ENCODE assay signal across 8 cellular contexts in genomic region chr16:89256651-89257254, GRCh38. TPM values are rescaled to one million over a fixed set of nuclear protein-coding genes. Genes with fewer than 3 reads are reported as not detected.
DNase-seq lines count a peak whose midpoint lies in the region; ATAC-seq and TF ChIP-seq lines count a peak whose summit lies in the region.

No MANE protein-coding gene starts in this region.

- peak overlapping the region; percentile 19 for H3K4me3 ChIP-seq in fibroblast of pulmonary artery (replicated peaks; ENCODE audit: low read depth, low read length)
- peak overlapping the region; percentile 43 to 61 for H3K4me3 ChIP-seq in stomach smooth muscle (ENCODE audit: low read length in 2 of 2)

- ATAC-seq in omental fat pad (ENCODE audit: low FRiP score) (peak; percentile 78), GM19455 (IDR thresholded peaks at IDR 0.05; ENCODE audit: unreplicated experiment) (no peak)

- no peaks in the 10 kb centered on the region for H3K36me3 ChIP-seq in stomach smooth muscle (ENCODE audit: control insufficient read depth in 2 of 2, insufficient read depth in 2 of 2, low read length in 2 of 2)

- H3K4me3 Mint-ChIP-seq in activated T-helper 1 cell treated with anti-CD3 and anti-CD28 coated beads, Interleukin-12 subunit alpha, Interleukin-12 subunit beta, Interleukin-2, Interleukin-4 antibody, amounts not matched to agents 30 ng/mL and 10 ng/mL and 1 ng/mL, durations not matched to agents 14 hours and 24 hours and 36 hours: peak overlapping the region; percentile 30
- H3K4me3 Mint-ChIP-seq in type B pancreatic cell: no peak overlapping the region

- no peak overlapping the region for H3K27ac ChIP-seq in stomach smooth muscle (ENCODE audit: low read length)

- TF ChIP-seq CTCF in fibroblast of pulmonary artery (IDR thresholded peaks at IDR 0.05; ENCODE audit: low read length, missing control alignments) (no peak), omental fat pad (IDR thresholded peaks at IDR 0.05) (no peak), type B pancreatic cell (conservative IDR thresholded peaks at IDR 0.05) (no peak)

- peak; percentile 82 for DNase-seq in COLO668 (lab: John Stamatoyannopoulos, UW; ENCODE audit: unreplicated experiment)
- peak; percentile 44 for DNase-seq in NCI-H2196 treated with DMSO at 0.1 percent for 48 hours (lab: John Stamatoyannopoulos, UW; ENCODE audit: unreplicated experiment)
- peak; percentile 62 for DNase-seq in activated T-helper 1 cell treated with anti-CD3 and anti-CD28 coated beads, Interleukin-12 subunit alpha, Interleukin-12 subunit beta, Interleukin-2, Interleukin-4 antibody, amounts not matched to agents 30 ng/mL and 10 ng/mL and 1 ng/mL, durations not matched to agents 14 hours and 24 hours and 36 hours (ENCODE audit: low spot score)
- peak; percentile 29 for DNase-seq in fibroblast of pulmonary artery (ENCODE audit: low read depth)
- no peak for DNase-seq in omental fat pad (ENCODE audit: low spot score)
- DNase-seq in type B pancreatic cell (ENCODE audit: extremely low spot score, unreplicated experiment): no peak

- H3K9me3 ChIP-seq in stomach smooth muscle (ENCODE audit: control insufficient read depth in 2 of 2, low read length in 2 of 2): no peaks in the 10 kb centered on the region

- no peaks in the 10 kb centered on the region for H3K9me3 Mint-ChIP-seq in activated T-helper 1 cell treated with anti-CD3 and anti-CD28 coated beads, Interleukin-12 subunit alpha, Interleukin-12 subunit beta, Interleukin-2, Interleukin-4 antibody, amounts not matched to agents 30 ng/mL and 10 ng/mL and 1 ng/mL, durations not matched to agents 14 hours and 24 hours and 36 hours
- no peaks in the 10 kb centered on the region for H3K9me3 Mint-ChIP-seq in type B pancreatic cell

- peak overlapping the region in 1 of 2 donors; percentile 22 for H3K9ac ChIP-seq in stomach smooth muscle (ENCODE audit: low read length in 2 of 2)

- peaks cover 17 to 23% of the 10 kb centered on the region in 2 donors for H3K27me3 ChIP-seq in stomach smooth muscle (ENCODE audit: control insufficient read depth in 1 of 2, insufficient read depth in 2 of 2, low read length in 2 of 2)

- H3K27ac Mint-ChIP-seq in activated T-helper 1 cell treated with anti-CD3 and anti-CD28 coated beads, Interleukin-12 subunit alpha, Interleukin-12 subunit beta, Interleukin-2, Interleukin-4 antibody, amounts not matched to agents 30 ng/mL and 10 ng/mL and 1 ng/mL, durations not matched to agents 14 hours and 24 hours and 36 hours: no peak overlapping the region
- H3K27ac Mint-ChIP-seq in type B pancreatic cell: no peak overlapping the region

- H3K4me1 ChIP-seq in stomach smooth muscle (ENCODE audit: control insufficient read depth, insufficient read depth, low read length): peaks cover 13% of the 10 kb centered on the region

- peaks cover 24% of the 10 kb centered on the region for H3K27me3 Mint-ChIP-seq in activated T-helper 1 cell treated with anti-CD3 and anti-CD28 coated beads, Interleukin-12 subunit alpha, Interleukin-12 subunit beta, Interleukin-2, Interleukin-4 antibody, amounts not matched to agents 30 ng/mL and 10 ng/mL and 1 ng/mL, durations not matched to agents 14 hours and 24 hours and 36 hours (ENCODE audit: insufficient read depth)
- peaks cover 13% of the 10 kb centered on the region for H3K27me3 Mint-ChIP-seq in type B pancreatic cell

- peaks cover 2% of the 10 kb centered on the region for H3K36me3 Mint-ChIP-seq in activated T-helper 1 cell treated with anti-CD3 and anti-CD28 coated beads, Interleukin-12 subunit alpha, Interleukin-12 subunit beta, Interleukin-2, Interleukin-4 antibody, amounts not matched to agents 30 ng/mL and 10 ng/mL and 1 ng/mL, durations not matched to agents 14 hours and 24 hours and 36 hours (ENCODE audit: low read depth)
- peaks cover 4% of the 10 kb centered on the region for H3K36me3 Mint-ChIP-seq in type B pancreatic cell

- H3K4me1 Mint-ChIP-seq in activated T-helper 1 cell treated with anti-CD3 and anti-CD28 coated beads, Interleukin-12 subunit alpha, Interleukin-12 subunit beta, Interleukin-2, Interleukin-4 antibody, amounts not matched to agents 30 ng/mL and 10 ng/mL and 1 ng/mL, durations not matched to agents 14 hours and 24 hours and 36 hours (ENCODE audit: low read depth): peaks cover 19% of the 10 kb centered on the region
- H3K4me1 Mint-ChIP-seq in type B pancreatic cell (ENCODE audit: unreplicated experiment): peaks cover 8% of the 10 kb centered on the region

- intact Hi-C loops in activated T-helper 1 cell treated with anti-CD3 and anti-CD28 coated beads, Interleukin-12 subunit alpha, Interleukin-12 subunit beta, Interleukin-2, Interleukin-4 antibody, amounts not matched to agents 30 ng/mL and 10 ng/mL and 1 ng/mL, durations not matched to agents 14 hours and 24 hours and 36 hours (cut with micrococcal nuclease): loop anchor here (1.0 to 5.0 kb wide), 2 partner anchors 9 to 106 kb away; no protein-coding TSS in a partner anchor

RNA-seq across cellular contexts. Expression of gene ZNF778, which starts 39.2 kb away (rescaled TPM):
- 8.1 and 9.5 TPM in 2 replicates for total RNA-seq in activated T-helper 1 cell treated with anti-CD3 and anti-CD28 coated beads, Interleukin-12 subunit alpha, Interleukin-12 subunit beta, Interleukin-2, Interleukin-4 antibody, amounts not matched to agents 30 ng/mL and 10 ng/mL and 1 ng/mL, durations not matched to agents 14 hours and 24 hours and 36 hours
- total RNA-seq in omental fat pad: 10 to 100 TPM in 2 of 4 donors, 1 to 10 TPM in 2; 5.7 to 22.8 (median 13.4) TPM
- 8.2 and 14.4 TPM in 2 replicates for total RNA-seq in type B pancreatic cell (ENCODE audit: low replicate concordance)

RNA-seq across cellular contexts. Expression of gene SLC22A31, which starts 56.4 kb away (rescaled TPM):
- 1.3 and 2.6 TPM in 2 replicates for total RNA-seq in activated T-helper 1 cell treated with anti-CD3 and anti-CD28 coated beads, Interleukin-12 subunit alpha, Interleukin-12 subunit beta, Interleukin-2, Interleukin-4 antibody, amounts not matched to agents 30 ng/mL and 10 ng/mL and 1 ng/mL, durations not matched to agents 14 hours and 24 hours and 36 hours
- not detected for total RNA-seq in omental fat pad
- total RNA-seq in type B pancreatic cell (ENCODE audit: low replicate concordance): 2.9 and 5.3 TPM in 2 replicates

Comparison
In these comparisons a context has a peak if more than half of its experiments do, and no peak if none do; other contexts are left out.
1. DNase-seq: peak in COLO668 (single experiment), NCI-H2196 treated with DMSO at 0.1 percent for 48 hours (single experiment), activated T-helper 1 cell treated with anti-CD3 and anti-CD28 coated beads, Interleukin-12 subunit alpha, Interleukin-12 subunit beta, Interleukin-2, Interleukin-4 antibody, amounts not matched to agents 30 ng/mL and 10 ng/mL and 1 ng/mL, durations not matched to agents 14 hours and 24 hours and 36 hours (single experiment) and fibroblast of pulmonary artery (single experiment); none in omental fat pad (single experiment) and type B pancreatic cell (single experiment).